ENCODE assay signal across 8 cellular contexts in the genomic region with DNA sequence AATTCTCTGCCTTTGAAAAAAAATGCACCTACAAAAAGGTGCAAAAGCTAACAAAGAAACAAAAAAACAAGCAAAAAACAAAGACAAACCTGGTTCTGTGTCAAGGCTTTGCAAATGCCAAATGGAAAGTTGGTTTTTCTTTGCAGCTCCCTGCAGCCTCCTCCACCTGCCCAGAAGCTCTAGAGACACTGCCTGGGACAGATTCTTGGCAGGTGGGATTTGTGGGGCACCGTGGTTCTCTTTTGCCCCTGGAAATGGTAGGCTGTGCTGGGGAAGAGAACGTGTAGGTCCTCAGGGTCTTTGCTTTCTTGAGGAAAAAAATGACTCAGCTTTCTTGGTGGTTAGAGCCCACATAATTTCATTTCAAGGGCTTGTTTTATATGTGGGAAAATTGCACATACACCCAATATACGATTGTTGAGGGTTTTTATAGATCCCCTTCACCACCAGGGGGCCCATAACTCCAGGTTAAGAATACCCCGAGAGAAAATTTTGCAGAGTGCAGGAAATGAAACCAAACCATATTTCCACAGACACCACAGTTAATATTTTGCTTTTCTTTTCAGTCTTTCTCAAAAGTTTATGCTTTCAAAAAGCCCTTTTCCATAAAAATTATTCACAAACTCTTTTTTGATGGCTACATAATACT. TPM values are rescaled to one million over a fixed set of nuclear protein-coding genes. Genes with fewer than 3 reads are reported as not detected.
DNase-seq lines count a peak whose midpoint lies in the region; ATAC-seq lines count a peak whose summit lies in the region.

No MANE protein-coding gene starts in this region.

- no peaks in the 10 kb centered on the region for H3K4me1 Mint-ChIP-seq in activated T-helper 17 cell treated with anti-CD3 and anti-CD28 coated beads, Interleukin-2, amount 50 U/mL, for 72 hours

- H3K27me3 Mint-ChIP-seq in activated T-helper 17 cell treated with anti-CD3 and anti-CD28 coated beads, Interleukin-2, amount 50 U/mL, for 72 hours = peaks cover 16% of the 10 kb centered on the region

- no peaks in the 10 kb centered on the region for H3K36me3 Mint-ChIP-seq in activated T-helper 17 cell treated with anti-CD3 and anti-CD28 coated beads, Interleukin-2, amount 50 U/mL, for 72 hours (ENCODE audit: low read depth)

- DNase-seq in activated T-cell treated with anti-CD3 and anti-CD28 coated beads for 1 hour (ENCODE audit: low read depth) = peak; percentile 54
- DNase-seq in activated T-cell treated with anti-CD3 and anti-CD28 coated beads, Interleukin-2, amount 50 U/mL, for 1 hour = no peak
- peak; percentile 56 for DNase-seq in NCI-H460 (ENCODE audit: extremely low read depth, low read depth)
- DNase-seq in glomerular endothelial cell (ENCODE audit: extremely low read depth, low read depth, low spot score) = peak; percentile 31
- peak; percentile 53 for DNase-seq in smooth muscle cell of the brain vasculature (ENCODE audit: low read depth, low spot score)
- no peak for DNase-seq in NCI-H510A (lab: John Stamatoyannopoulos, UW)

- ATAC-seq in HG02623 (IDR thresholded peaks at IDR 0.05; ENCODE audit: unreplicated experiment) = peak; percentile 84
- peak; percentile 38 for ATAC-seq in activated T-helper 17 cell treated with anti-CD3 and anti-CD28 coated beads, Interleukin-2, amount 50 U/mL, for 72 hours (replicated peaks)

- no peak overlapping the region for H3K4me3 Mint-ChIP-seq in activated T-helper 17 cell treated with anti-CD3 and anti-CD28 coated beads, Interleukin-2, amount 50 U/mL, for 72 hours

- H3K27ac Mint-ChIP-seq in activated T-helper 17 cell treated with anti-CD3 and anti-CD28 coated beads, Interleukin-2, amount 50 U/mL, for 72 hours = no peak overlapping the region

- no peaks in the 10 kb centered on the region for H3K9me3 Mint-ChIP-seq in activated T-helper 17 cell treated with anti-CD3 and anti-CD28 coated beads, Interleukin-2, amount 50 U/mL, for 72 hours

RNA-seq across cellular contexts. Expression of a gene that starts 58.7 kb away (rescaled TPM):
- total RNA-seq in NCI-H460 (2014; rRNA removed; shearing (Covaris generic)) = 0.17 TPM in 1 of 2 replicates, not detected in the other
- polyA plus RNA-seq in NCI-H460 (2014; cell fraction: nucleus; rRNA removed) = not detected in 2 replicates
- total RNA-seq in activated T-helper 17 cell treated with anti-CD3 and anti-CD28 coated beads, Interleukin-2, amount 50 U/mL, for 72 hours = not detected
- 0.29 TPM in 1 of 2 replicates, not detected in the other for total RNA-seq in glomerular endothelial cell

Comparison
In these comparisons a context has a peak if more than half of its experiments do, and no peak if none do; other contexts are left out.
1. DNase-seq: peak in activated T-cell treated with anti-CD3 and anti-CD28 coated beads for 1 hour (single experiment), NCI-H460 (single experiment), glomerular endothelial cell (single experiment) and smooth muscle cell of the brain vasculature (single experiment); none in activated T-cell treated with anti-CD3 and anti-CD28 coated beads, Interleukin-2, amount 50 U/mL, for 1 hour (single experiment) and NCI-H510A (single experiment).